Comparison of ENCODE assay signal across 8 cellular contexts in genomic region chr1:151720190-151720953, GRCh38. TPM values are rescaled to one million over a fixed set of nuclear protein-coding genes. Genes with fewer than 3 reads are reported as not detected.
DNase-seq lines count a peak whose midpoint lies in the region; ATAC-seq and TF ChIP-seq lines count a peak whose summit lies in the region.

No MANE protein-coding gene starts in this region.

- DNase-seq in PC-9 (no peak), fibroblast of lung (ENCODE audit: low read depth in 2 of 2) (peak; percentile 4 to 33), psoas muscle (no peak), NCI-H2196 treated with DMSO at 0.1 percent for 48 hours (lab: John Stamatoyannopoulos, UW; ENCODE audit: unreplicated experiment) (no peak), Ammon's horn (ENCODE audit: low spot score) (no peak)

- H2AFZ ChIP-seq in PC-9 (no peak overlapping the region), fibroblast of lung (ENCODE audit: low read length) (peak overlapping the region; percentile 82)

- H3K9me3 ChIP-seq in PC-9 (ENCODE audit: insufficient read depth, low read depth): no peaks in the 10 kb centered on the region
- H3K9me3 ChIP-seq in fibroblast of lung (ENCODE audit: control insufficient read depth, insufficient read depth, low read depth, low read length): no peaks in the 10 kb centered on the region
- H3K9me3 ChIP-seq in psoas muscle: no peaks in the 10 kb centered on the region

- peaks cover 33% of the 10 kb centered on the region for H3K27me3 ChIP-seq in PC-9 (ENCODE audit: insufficient read depth, low read depth)
- peaks cover 39% of the 10 kb centered on the region for H3K27me3 ChIP-seq in fibroblast of lung (ENCODE audit: control insufficient read depth, insufficient read depth, low read length)
- peaks cover 0 to 24% (median 4%) of the 10 kb centered on the region in 3 donors for H3K27me3 ChIP-seq in psoas muscle (ENCODE audit: insufficient read depth in 3 of 3, low read length in 2 of 3)

- POLR2A ChIA-PET in PC-9 (lab: Charles Lee; ENCODE audit: unreplicated experiment): interaction anchor here (0.7 kb wide), 1 partner anchor 31 kb away, joined by 18 read pairs; no protein-coding TSS in a partner anchor

- H4K20me1 ChIP-seq in PC-9 (ENCODE audit: insufficient read depth) (no peaks in the 10 kb centered on the region), fibroblast of lung (ENCODE audit: control insufficient read depth, extremely low read depth, insufficient read depth, low read length) (no peaks in the 10 kb centered on the region)

- H3K27ac ChIP-seq in PC-9 (no peak overlapping the region), fibroblast of lung (ENCODE audit: insufficient read depth, low read length) (no peak overlapping the region), psoas muscle (peak overlapping the region; percentile 84)

- TF ChIP-seq CTCF in PC-9 (conservative IDR thresholded peaks at IDR 0.05): no peak
- no peak for TF ChIP-seq CTCF in fibroblast of lung (conservative IDR thresholded peaks at IDR 0.05 in 1 of 2, IDR thresholded peaks at IDR 0.05 in 1 of 2; ENCODE audit: low read depth in 1 of 2, low read length in 2 of 2)
- TF ChIP-seq CTCF in psoas muscle (IDR thresholded peaks at IDR 0.05): no peak

- intact Hi-C loops in PC-9 (cut with micrococcal nuclease; ENCODE audit: unreplicated experiment): no loop called here
- intact Hi-C loops in psoas muscle (cut with DNase I): no loop called here

- no TSS peak for BruUV-seq in PC-9 (replicated peaks; lab: Mats Ljungman, UMichigan)

- no peaks in the 10 kb centered on the region for H3K36me3 ChIP-seq in PC-9 (ENCODE audit: low read depth)
- no peaks in the 10 kb centered on the region for H3K36me3 ChIP-seq in fibroblast of lung (ENCODE audit: control insufficient read depth, insufficient read depth, low read length)
- no peaks in the 10 kb centered on the region for H3K36me3 ChIP-seq in psoas muscle (ENCODE audit: insufficient read depth in 1 of 2, low read depth in 1 of 2)

- WGBS in psoas muscle, 3 donors: 9 to 18% (median 9%) methylated on average over 6 of the region's 6 CpGs

- ATAC-seq in GM18867 (IDR thresholded peaks at IDR 0.05; ENCODE audit: unreplicated experiment) (peak; percentile 62), psoas muscle (peak in 3 of 4 donors; percentile 79 to 86 (median 82)), GM21360 (IDR thresholded peaks at IDR 0.05; ENCODE audit: unreplicated experiment) (no peak), GM18861 (IDR thresholded peaks at IDR 0.05; ENCODE audit: unreplicated experiment) (no peak)

- no peaks in the 10 kb centered on the region for H3K9me2 ChIP-seq in PC-9 (ENCODE audit: insufficient read depth)

- peaks cover 13% of the 10 kb centered on the region; the same call in 1 of the 2 replicates for H3F3A ChIP-seq in PC-9 (ENCODE audit: insufficient read depth, low read depth)

- H3K4me2 ChIP-seq in PC-9 (peak overlapping the region; percentile 34; the same call in 1 of the 2 replicates), fibroblast of lung (ENCODE audit: extremely low read depth, insufficient read depth, low read length) (peak overlapping the region; percentile 95)

- H3K4me1 ChIP-seq in PC-9 (replicated peaks; ENCODE audit: insufficient read depth) (peaks cover 6% of the 10 kb centered on the region; the same call in 1 of the 2 replicates), fibroblast of lung (ENCODE audit: control insufficient read depth, extremely low read depth, insufficient read depth, low read length) (no peaks in the 10 kb centered on the region), psoas muscle (peaks cover 16% of the 10 kb centered on the region)

- no peak overlapping the region for H3K4me3 ChIP-seq in PC-9
- peak overlapping the region; percentile 35 to 56 (median 44) for H3K4me3 ChIP-seq in fibroblast of lung (replicated peaks in 1 of 4; ENCODE audit: control extremely low read depth in 1 of 4, insufficient read depth in 1 of 4, low read depth in 3 of 4, low read length in 4 of 4)
- H3K4me3 ChIP-seq in psoas muscle: peak overlapping the region; percentile 77

- no peak overlapping the region for H3K9ac ChIP-seq in fibroblast of lung (ENCODE audit: insufficient read depth, low read length)

- CTCF ChIA-PET in PC-9 (lab: Charles Lee): interaction anchor here (0.6 kb wide), 1 partner anchor 100 kb away, joined by 3 read pairs; no protein-coding TSS in a partner anchor

- H3K79me2 ChIP-seq in PC-9 (ENCODE audit: low read depth): no peaks in the 10 kb centered on the region
- H3K79me2 ChIP-seq in fibroblast of lung (ENCODE audit: control insufficient read depth, insufficient read depth, low read length): no peaks in the 10 kb centered on the region

RNA-seq across cellular contexts. Expression of gene RIIAD1, which starts 0.9 kb away (rescaled TPM):
- total RNA-seq in PC-9 (2021) (not detected in 2 replicates), fibroblast of lung (not detected in 2 replicates), psoas muscle (1 to 10 TPM in 2 of 4 donors, not detected in 2; 3.8 to 5.2 TPM)
- polyA plus RNA-seq in fibroblast of lung (not detected in 2 replicates), psoas muscle (1 to 10 TPM in 2 of 3 donors, under 1 TPM in 1; 0.34 to 2.6 (median 2.4) TPM)
- polyA plus RNA-seq in fibroblast of lung (2012): not detected in 2 replicates
- not detected in 2 replicates for polyA minus RNA-seq in fibroblast of lung (ENCODE audit: low replicate concordance)

RNA-seq across cellular contexts. Expression of gene CELF3, which starts 3.8 kb away (rescaled TPM):
- total RNA-seq in PC-9 (2021) (not detected in 2 replicates), fibroblast of lung (not detected in 2 replicates), psoas muscle (not detected)
- polyA plus RNA-seq in fibroblast of lung (not detected in 2 replicates), psoas muscle (under 1 TPM in 1 of 3 donors, not detected in 2; 0.04 TPM)
- polyA plus RNA-seq in fibroblast of lung (2012): not detected in 2 replicates
- not detected in 2 replicates for polyA minus RNA-seq in fibroblast of lung (ENCODE audit: low replicate concordance)

RNA-seq across cellular contexts. Expression of gene MRPL9, which starts 42.9 kb away (rescaled TPM):
- total RNA-seq in PC-9 (2021): 80.9 and 132 TPM in 2 replicates
- total RNA-seq in fibroblast of lung: 86.5 and 91.4 TPM in 2 replicates
- polyA plus RNA-seq in fibroblast of lung: 58.3 and 79.2 TPM in 2 replicates
- 72.9 and 94.0 TPM in 2 replicates for polyA plus RNA-seq in fibroblast of lung (2012)
- 21.1 and 59.4 TPM in 2 replicates for polyA minus RNA-seq in fibroblast of lung (ENCODE audit: low replicate concordance)
- total RNA-seq in psoas muscle: 10 to 100 TPM; 63.5 to 95.4 (median 71.3) TPM
- polyA plus RNA-seq in psoas muscle: 100 to 1,000 TPM in 2 of 3 donors, 10 to 100 TPM in 1; 73.3 to 132 (median 111) TPM

Comparison
In these comparisons a context has a peak if more than half of its experiments do, and no peak if none do; other contexts are left out.
1. ATAC-seq: peak in GM18867 (single experiment) and psoas muscle (3 of 4); none in GM21360 (single experiment) and GM18861 (single experiment).
2. DNase-seq: peak in fibroblast of lung (2 of 2); none in PC-9 (0 of 2), psoas muscle (0 of 2), NCI-H2196 treated with DMSO at 0.1 percent for 48 hours (single experiment) and Ammon's horn (single experiment).